26 cellular contexts compared by ENCODE assay signal in the genomic region with DNA sequence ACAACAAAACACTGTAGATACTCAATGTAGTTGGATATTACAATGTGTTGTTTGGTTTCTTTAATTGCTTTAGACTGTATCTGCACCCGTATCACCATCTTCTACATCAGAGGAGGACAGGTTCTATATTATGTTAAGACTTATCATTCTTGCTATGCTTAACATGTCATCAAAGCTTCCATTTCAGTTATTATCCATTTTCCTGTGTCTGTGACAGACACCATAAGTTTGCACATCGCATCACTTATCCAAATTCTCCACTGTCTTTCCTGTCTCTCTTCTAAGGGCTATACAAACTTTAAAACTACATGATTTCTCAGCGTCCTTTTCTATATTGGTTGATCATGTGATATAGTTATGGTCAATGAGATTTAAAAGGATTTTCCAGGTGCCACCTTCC.
DNase-seq lines count a peak whose midpoint lies in the region; TF ChIP-seq lines count a peak whose summit lies in the region.
"Had no signal": no experiment of that assay in that cellular context is flagged by ENCODE, and none has a peak within 500 bp of the region (broad histone marks: within the 10 kb centered on the region; RNA-seq: fewer than 3 reads in every experiment).

No MANE protein-coding gene starts in this region.

- no peaks in the 10 kb centered on the region for H3K9me2 ChIP-seq in neural cell (ENCODE audit: insufficient read depth, low read length)

- no peak overlapping the region for H3K27ac ChIP-seq in neural cell (ENCODE audit: low read length)
- H3K27ac ChIP-seq: 22Rv1; A549; BLaER1; BLaER1 treated with 17β-estradiol and CSF1 and Interleukin-3, amounts not matched to agents 10 nM and 100 nM; C4-2B had no signal

- H3K4me2 ChIP-seq in neural cell (ENCODE audit: low read length) = no peak overlapping the region
- H3K4me2 ChIP-seq: A549; BLaER1; BLaER1 treated with 17β-estradiol and CSF1 and Interleukin-3, amounts not matched to agents 10 nM and 100 nM had no signal

- no peaks in the 10 kb centered on the region for H3K79me2 ChIP-seq in neural cell (replicated peaks; ENCODE audit: insufficient read depth, low read length)

- no peak for DNase-seq in GM19240 (ENCODE audit: insufficient read length, low spot score)
- DNase-seq: 8988T; ACHN; AML-193; BE2C; C1 segment of cervical spinal cord; Caco-2; Calu3; CD4-positive, alpha-beta T cell; CD4-positive, CD25-positive, alpha-beta regulatory T cell; CD8-positive, alpha-beta memory T cell; CD8-positive, alpha-beta T cell; COR-L47; DMS 273 treated with DMSO at 0.1 percent for 48 hours; DMS153; DMS53; DMS79; DMS79 treated with DMSO at 0.1 percent for 48 hours; DND-41; EL had no signal

- TF ChIP-seq RAD21 in neural cell (conservative IDR thresholded peaks at IDR 0.05) = no peak

- no peak for TF ChIP-seq CTCF in neural cell (IDR thresholded peaks at IDR 0.05; ENCODE audit: poor library complexity, severe bottlenecking)

- H3K4me3 ChIP-seq in neural cell (ENCODE audit: low read length) = no peak overlapping the region
- H3K4me3 ChIP-seq: A549; BLaER1; BLaER1 treated with 17β-estradiol and CSF1 and Interleukin-3, amounts not matched to agents 10 nM and 100 nM had no signal

- H4K20me1 ChIP-seq in neural cell (ENCODE audit: insufficient read depth) = no peaks in the 10 kb centered on the region
- H4K20me1 ChIP-seq: BLaER1; BLaER1 treated with 17β-estradiol and CSF1 and Interleukin-3, amounts not matched to agents 10 nM and 100 nM had no signal

- no peaks in the 10 kb centered on the region for H3K27me3 ChIP-seq in neural cell (ENCODE audit: insufficient read depth, low read depth, low read length)
- H3K27me3 ChIP-seq: BE2C; BLaER1; BLaER1 treated with 17β-estradiol and CSF1 and Interleukin-3, amounts not matched to agents 10 nM and 100 nM had no signal

- no peaks in the 10 kb centered on the region for H3F3A ChIP-seq in neural cell (ENCODE audit: insufficient read depth, low read length, poor library complexity, severe bottlenecking)

- no peak overlapping the region for H2AFZ ChIP-seq in neural cell (ENCODE audit: low read depth, low read length)

- peak; percentile 60 for TF ChIP-seq EP300 in neural cell (conservative IDR thresholded peaks at IDR 0.05; ENCODE audit: poor library complexity, severe bottlenecking)

- no peaks in the 10 kb centered on the region for H3K36me3 ChIP-seq in neural cell (ENCODE audit: insufficient read depth, low read length)
- H3K36me3 ChIP-seq: BE2C; BLaER1; BLaER1 treated with 17β-estradiol and CSF1 and Interleukin-3, amounts not matched to agents 10 nM and 100 nM had no signal

- no peak overlapping the region for H3K9ac ChIP-seq in neural cell (ENCODE audit: low read length)
- H3K9ac ChIP-seq: BLaER1; BLaER1 treated with 17β-estradiol and CSF1 and Interleukin-3, amounts not matched to agents 10 nM and 100 nM had no signal

- no peaks in the 10 kb centered on the region for H3K9me3 ChIP-seq in neural cell (ENCODE audit: low read length)
- H3K9me3 ChIP-seq: A549; BE2C; BLaER1; BLaER1 treated with 17β-estradiol and CSF1 and Interleukin-3, amounts not matched to agents 10 nM and 100 nM; Caco-2 had no signal

TF ChIP-seq in neural cell, 6 proteins besides CTCF, POLR2A, EP300 and RAD21:
- TF ChIP-seq EZH2 (IDR thresholded peaks at IDR 0.05; ENCODE audit: borderline replicate concordance, insufficient read depth, low read length, poor library complexity, severe bottlenecking) = no peak
- peak; percentile 80 for TF ChIP-seq POLR2AphosphoS5 (IDR thresholded peaks at IDR 0.05)
